In genomic region chr14:31162910-31163649, GRCh38 we compare ENCODE assay signal across 1 cellular context.
TF ChIP-seq lines count a peak whose summit lies in the region.

No MANE protein-coding gene starts in this region.

TF ChIP-seq in IMR-90, 13 proteins besides CTCF, POLR2A, EP300 and RAD21 (continued from another document):
- TF ChIP-seq, protein P1, sequence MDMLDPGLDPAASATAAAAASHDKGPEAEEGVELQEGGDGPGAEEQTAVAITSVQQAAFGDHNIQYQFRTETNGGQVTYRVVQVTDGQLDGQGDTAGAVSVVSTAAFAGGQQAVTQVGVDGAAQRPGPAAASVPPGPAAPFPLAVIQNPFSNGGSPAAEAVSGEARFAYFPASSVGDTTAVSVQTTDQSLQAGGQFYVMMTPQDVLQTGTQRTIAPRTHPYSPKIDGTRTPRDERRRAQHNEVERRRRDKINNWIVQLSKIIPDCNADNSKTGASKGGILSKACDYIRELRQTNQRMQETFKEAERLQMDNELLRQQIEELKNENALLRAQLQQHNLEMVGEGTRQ (IDR thresholded peaks at IDR 0.05; ENCODE audit: low read depth, low read length), result no peak
- TF ChIP-seq FOS (IDR thresholded peaks at IDR 0.05; ENCODE audit: low read depth, low read length) (no peak), MAZ (IDR thresholded peaks at IDR 0.05; ENCODE audit: borderline replicate concordance, low read depth, low read length) (no peak), MAFK (IDR thresholded peaks at IDR 0.05; ENCODE audit: low read depth, low read length) (no peak), MXI1 (IDR thresholded peaks at IDR 0.05; ENCODE audit: borderline replicate concordance, low read depth, low read length) (no peak), RCOR1 (IDR thresholded peaks at IDR 0.05; ENCODE audit: insufficient replicate concordance, low read length) (no peak), SMC3 (IDR thresholded peaks at IDR 0.05; ENCODE audit: low read depth, low read length) (no peak), RFX5 (IDR thresholded peaks at IDR 0.05; ENCODE audit: low read depth, low read length) (no peak)
- TF ChIP-seq, protein P2, sequence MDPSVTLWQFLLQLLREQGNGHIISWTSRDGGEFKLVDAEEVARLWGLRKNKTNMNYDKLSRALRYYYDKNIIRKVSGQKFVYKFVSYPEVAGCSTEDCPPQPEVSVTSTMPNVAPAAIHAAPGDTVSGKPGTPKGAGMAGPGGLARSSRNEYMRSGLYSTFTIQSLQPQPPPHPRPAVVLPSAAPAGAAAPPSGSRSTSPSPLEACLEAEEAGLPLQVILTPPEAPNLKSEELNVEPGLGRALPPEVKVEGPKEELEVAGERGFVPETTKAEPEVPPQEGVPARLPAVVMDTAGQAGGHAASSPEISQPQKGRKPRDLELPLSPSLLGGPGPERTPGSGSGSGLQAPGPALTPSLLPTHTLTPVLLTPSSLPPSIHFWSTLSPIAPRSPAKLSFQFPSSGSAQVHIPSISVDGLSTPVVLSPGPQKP (IDR thresholded peaks at IDR 0.05; ENCODE audit: borderline replicate concordance, low read depth, low read length), result no peak
